ENCODE assay signal across 1 cellular context in the genomic region with DNA sequence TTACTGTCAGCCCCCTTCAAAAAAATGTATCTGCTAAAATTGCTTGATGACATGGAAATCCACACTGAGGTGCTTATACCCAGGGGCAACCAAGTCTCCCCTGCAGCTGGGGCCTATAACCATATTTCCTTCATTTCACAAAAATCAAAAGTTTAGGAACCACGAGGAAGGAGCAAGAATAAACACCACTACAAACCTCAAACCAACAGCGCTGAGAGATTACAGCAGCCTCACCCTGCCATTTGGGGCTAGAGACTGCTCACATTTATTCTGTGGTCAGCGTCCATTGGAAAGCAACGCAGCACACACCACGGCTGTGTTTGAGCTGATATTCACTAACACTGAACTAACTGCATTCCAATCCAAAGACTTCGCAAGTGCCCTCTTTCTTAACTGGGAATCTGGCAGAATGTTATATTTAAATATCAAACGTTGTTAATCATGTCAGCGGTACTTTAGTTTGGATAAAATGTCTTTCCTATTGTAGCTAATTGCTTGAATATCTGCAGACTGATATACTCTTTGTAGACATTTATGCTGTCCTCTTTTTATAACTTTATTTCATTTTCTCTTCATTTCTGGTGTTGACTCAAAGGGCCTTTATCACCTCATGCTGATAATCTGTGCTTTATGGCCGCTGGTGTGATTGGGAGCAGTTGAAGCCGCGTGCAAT.
TF ChIP-seq lines count a peak whose summit lies in the region.

No MANE protein-coding gene starts in this region.

TF ChIP-seq in GM23338, 12 proteins besides CTCF, POLR2A, EP300 and RAD21 (continued from another document):
- TF ChIP-seq ZNF462 (CRISPR knock-in tag; IDR thresholded peaks at IDR 0.05) (no peak), EZH2 (IDR thresholded peaks at IDR 0.05; ENCODE audit: low read depth, unreplicated experiment) (no peak), ZNF114 (CRISPR knock-in tag; IDR thresholded peaks at IDR 0.05) (no peak), EZH2phosphoT487 (IDR thresholded peaks at IDR 0.05; ENCODE audit: unreplicated experiment) (no peak), CREB1 (CRISPR knock-in tag; IDR thresholded peaks at IDR 0.05; ENCODE audit: low read depth) (no peak), POLR2AphosphoS5 (IDR thresholded peaks at IDR 0.05; ENCODE audit: low read depth) (no peak)
- TF ChIP-seq, protein P1, sequence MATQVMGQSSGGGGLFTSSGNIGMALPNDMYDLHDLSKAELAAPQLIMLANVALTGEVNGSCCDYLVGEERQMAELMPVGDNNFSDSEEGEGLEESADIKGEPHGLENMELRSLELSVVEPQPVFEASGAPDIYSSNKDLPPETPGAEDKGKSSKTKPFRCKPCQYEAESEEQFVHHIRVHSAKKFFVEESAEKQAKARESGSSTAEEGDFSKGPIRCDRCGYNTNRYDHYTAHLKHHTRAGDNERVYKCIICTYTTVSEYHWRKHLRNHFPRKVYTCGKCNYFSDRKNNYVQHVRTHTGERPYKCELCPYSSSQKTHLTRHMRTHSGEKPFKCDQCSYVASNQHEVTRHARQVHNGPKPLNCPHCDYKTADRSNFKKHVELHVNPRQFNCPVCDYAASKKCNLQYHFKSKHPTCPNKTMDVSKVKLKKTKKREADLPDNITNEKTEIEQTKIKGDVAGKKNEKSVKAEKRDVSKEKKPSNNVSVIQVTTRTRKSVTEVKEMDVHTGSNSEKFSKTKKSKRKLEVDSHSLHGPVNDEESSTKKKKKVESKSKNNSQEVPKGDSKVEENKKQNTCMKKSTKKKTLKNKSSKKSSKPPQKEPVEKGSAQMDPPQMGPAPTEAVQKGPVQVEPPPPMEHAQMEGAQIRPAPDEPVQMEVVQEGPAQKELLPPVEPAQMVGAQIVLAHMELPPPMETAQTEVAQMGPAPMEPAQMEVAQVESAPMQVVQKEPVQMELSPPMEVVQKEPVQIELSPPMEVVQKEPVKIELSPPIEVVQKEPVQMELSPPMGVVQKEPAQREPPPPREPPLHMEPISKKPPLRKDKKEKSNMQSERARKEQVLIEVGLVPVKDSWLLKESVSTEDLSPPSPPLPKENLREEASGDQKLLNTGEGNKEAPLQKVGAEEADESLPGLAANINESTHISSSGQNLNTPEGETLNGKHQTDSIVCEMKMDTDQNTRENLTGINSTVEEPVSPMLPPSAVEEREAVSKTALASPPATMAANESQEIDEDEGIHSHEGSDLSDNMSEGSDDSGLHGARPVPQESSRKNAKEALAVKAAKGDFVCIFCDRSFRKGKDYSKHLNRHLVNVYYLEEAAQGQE (IDR thresholded peaks at IDR 0.05; ENCODE audit: unreplicated experiment), result no peak
